Comparison of ENCODE assay signal across 9 cellular contexts in genomic region chr3:149299938-149300791, GRCh38. TPM values are rescaled to one million over a fixed set of nuclear protein-coding genes. Genes with fewer than 3 reads are reported as not detected.
DNase-seq lines count a peak whose midpoint lies in the region; ATAC-seq and TF ChIP-seq lines count a peak whose summit lies in the region.
"Had no signal": no experiment of that assay in that cellular context is flagged by ENCODE, and none has a peak within 500 bp of the region (broad histone marks: within the 10 kb centered on the region; RNA-seq: fewer than 3 reads in every experiment).

No MANE protein-coding gene starts in this region.

- H3K9me3 ChIP-seq in adrenal gland (replicated peaks in 1 of 3): no peaks in the 10 kb centered on the region
- no peaks in the 10 kb centered on the region for H3K9me3 ChIP-seq in uterus
- no peaks in the 10 kb centered on the region for H3K9me3 ChIP-seq in CD4-positive, alpha-beta memory T cell (ENCODE audit: control insufficient read depth in 1 of 2, low read length in 2 of 2)
- H3K9me3 ChIP-seq: HAP-1 had no signal

- H3K36me3 ChIP-seq in adrenal gland (replicated peaks in 1 of 2) (no peaks in the 10 kb centered on the region), uterus (no peaks in the 10 kb centered on the region)
- H3K36me3 ChIP-seq in CD4-positive, alpha-beta memory T cell (ENCODE audit: insufficient read depth, low read length): no peaks in the 10 kb centered on the region
- H3K36me3 ChIP-seq: HAP-1 had no signal

- TF ChIP-seq CTCF in AG04449 (IDR thresholded peaks at IDR 0.05; ENCODE audit: insufficient read depth, low read length, missing control alignments) (no peak), adrenal gland (IDR thresholded peaks at IDR 0.05) (no peak), uterus (IDR thresholded peaks at IDR 0.05) (no peak)

- no peak overlapping the region for H3K27ac Mint-ChIP-seq in CD4-positive, alpha-beta memory T cell

- H3K36me3 Mint-ChIP-seq in CD4-positive, alpha-beta memory T cell: no peaks in the 10 kb centered on the region

- H3K4me1 ChIP-seq in adrenal gland (replicated peaks in 1 of 2): peaks cover 15 to 17% of the 10 kb centered on the region in 2 donors
- H3K4me1 ChIP-seq in uterus: peaks cover 0 to 6% of the 10 kb centered on the region in 2 donors
- no peaks in the 10 kb centered on the region for H3K4me1 ChIP-seq in CD4-positive, alpha-beta memory T cell (ENCODE audit: insufficient read depth, low read length)

- H3K27me3 ChIP-seq in adrenal gland (no peaks in the 10 kb centered on the region), uterus (no peaks in the 10 kb centered on the region)
- H3K27me3 ChIP-seq in CD4-positive, alpha-beta memory T cell (ENCODE audit: insufficient read depth, low read length): no peaks in the 10 kb centered on the region

- H3K4me3 Mint-ChIP-seq in CD4-positive, alpha-beta memory T cell: no peak overlapping the region

- H3K27ac ChIP-seq in adrenal gland: peak overlapping the region; percentile 2 to 83 (median 60)
- peak overlapping the region; percentile 60 to 70 for H3K27ac ChIP-seq in uterus
- no peak overlapping the region for H3K27ac ChIP-seq in CD4-positive, alpha-beta memory T cell (ENCODE audit: low read depth, low read length)

- no peaks in the 10 kb centered on the region for H3K9me3 Mint-ChIP-seq in CD4-positive, alpha-beta memory T cell

- ATAC-seq in GM21367 (IDR thresholded peaks at IDR 0.05; ENCODE audit: unreplicated experiment): peak; percentile 60

- 19 to 32% (median 23%) methylated on average over 5 of the region's 5 CpGs for WGBS in adrenal gland, 4 donors

- H3K4me3 ChIP-seq in AG04449 (ENCODE audit: low read depth, low read length) (no peak overlapping the region), adrenal gland (no peak overlapping the region), uterus (no peak overlapping the region)
- H3K4me3 ChIP-seq in CD4-positive, alpha-beta memory T cell (ENCODE audit: low read length in 2 of 2): no peak overlapping the region
- H3K4me3 ChIP-seq: HAP-1 had no signal

- H3K27me3 Mint-ChIP-seq in CD4-positive, alpha-beta memory T cell: peaks cover 4 to 8% of the 10 kb centered on the region in 2 donors

- DNase-seq in AG04449 (ENCODE audit: low read depth, low spot score): peak; percentile 87
- peak; percentile 42 for DNase-seq in NCI-H1105 treated with DMSO at 0.1 percent for 48 hours (lab: John Stamatoyannopoulos, UW)
- peak in 6 of 7 donors; percentile 47 to 75 (median 66) for DNase-seq in adrenal gland
- DNase-seq in kidney tubule cell (ENCODE audit: low spot score): peak; percentile 98
- peak; percentile 27 to 32 for DNase-seq in uterus
- no peak for DNase-seq in stimulated activated CD4-positive, alpha-beta T cell treated with anti-CD3 and anti-CD28 coated beads, Interleukin-1b, Interleukin-23, amount 100 ng/mL, for 48 hours
- DNase-seq in CD4-positive, alpha-beta memory T cell: no peak

- TF ChIP-seq POLR2A in adrenal gland (IDR thresholded peaks at IDR 0.05): no peak
- no peak for TF ChIP-seq POLR2A in uterus (IDR thresholded peaks at IDR 0.05)

- intact Hi-C loops in adrenal gland (cut with DNase I): no loop called here
- intact Hi-C loops in uterus (cut with DNase I; ENCODE audit: low total_unique reads): no loop called here
- intact Hi-C loops in CD4-positive, alpha-beta memory T cell (cut with micrococcal nuclease): no loop called here

- CTCF ChIA-PET in AG04449 (lab: Yijun Ruan, JAX): interaction anchor here (1.3 to 2.6 kb wide), 5 partner anchors 10 to 345 kb away, joined by 3 to 13 read pairs (median 4); no protein-coding TSS in a partner anchor
- CTCF ChIA-PET in CD4-positive, alpha-beta memory T cell (lab: Charles Lee; ENCODE audit: partially characterized antibody): no interaction called here

- POLR2A ChIA-PET in AG04449 (lab: Yijun Ruan, JAX): interaction anchor here (0.8 kb wide), 1 partner anchor 11 kb away, joined by 4 read pairs; no protein-coding TSS in a partner anchor
- POLR2A ChIA-PET in CD4-positive, alpha-beta memory T cell (lab: Charles Lee; ENCODE audit: partially characterized antibody): no interaction called here

- H3K4me1 Mint-ChIP-seq in CD4-positive, alpha-beta memory T cell: peaks cover 0 to 4% (median 0%) of the 10 kb centered on the region in 4 donors

RNA-seq across cellular contexts. Expression of gene TM4SF18, which starts 33.3 kb away (rescaled TPM):
- total RNA-seq in adrenal gland (10 to 100 TPM in 7 of 8 donors, 1 to 10 TPM in 1; 8.3 to 24.9 (median 13.7) TPM), uterus (10 to 100 TPM in 3 of 4 donors, 1 to 10 TPM in 1; 6.7 to 35.5 (median 14.6) TPM)
- polyA plus RNA-seq in adrenal gland: 10 to 100 TPM in 1 of 3 donors, 1 to 10 TPM in 2; 2.4 to 14.7 (median 4.3) TPM
- total RNA-seq in CD4-positive, alpha-beta memory T cell: not detected
- polyA plus RNA-seq in CD4-positive, alpha-beta memory T cell: not detected

Comparison
In these comparisons a context has a peak if more than half of its experiments do, and no peak if none do; other contexts are left out.
1. DNase-seq: peak in AG04449 (single experiment), NCI-H1105 treated with DMSO at 0.1 percent for 48 hours (single experiment), adrenal gland (6 of 7), kidney tubule cell (single experiment) and uterus (2 of 2); none in stimulated activated CD4-positive, alpha-beta T cell treated with anti-CD3 and anti-CD28 coated beads, Interleukin-1b, Interleukin-23, amount 100 ng/mL, for 48 hours (single experiment) and CD4-positive, alpha-beta memory T cell (0 of 5).
2. RNA of gene TM4SF18, which starts 33.3 kb away (total RNA-seq): 6.7 to 35.5 TPM in uterus and 8.3 to 24.9 TPM in adrenal gland; not detected in CD4-positive, alpha-beta memory T cell; every median in the first group is over 4 times any median in the second.